ENCODE assay signal across 8 cellular contexts in the genomic region with DNA sequence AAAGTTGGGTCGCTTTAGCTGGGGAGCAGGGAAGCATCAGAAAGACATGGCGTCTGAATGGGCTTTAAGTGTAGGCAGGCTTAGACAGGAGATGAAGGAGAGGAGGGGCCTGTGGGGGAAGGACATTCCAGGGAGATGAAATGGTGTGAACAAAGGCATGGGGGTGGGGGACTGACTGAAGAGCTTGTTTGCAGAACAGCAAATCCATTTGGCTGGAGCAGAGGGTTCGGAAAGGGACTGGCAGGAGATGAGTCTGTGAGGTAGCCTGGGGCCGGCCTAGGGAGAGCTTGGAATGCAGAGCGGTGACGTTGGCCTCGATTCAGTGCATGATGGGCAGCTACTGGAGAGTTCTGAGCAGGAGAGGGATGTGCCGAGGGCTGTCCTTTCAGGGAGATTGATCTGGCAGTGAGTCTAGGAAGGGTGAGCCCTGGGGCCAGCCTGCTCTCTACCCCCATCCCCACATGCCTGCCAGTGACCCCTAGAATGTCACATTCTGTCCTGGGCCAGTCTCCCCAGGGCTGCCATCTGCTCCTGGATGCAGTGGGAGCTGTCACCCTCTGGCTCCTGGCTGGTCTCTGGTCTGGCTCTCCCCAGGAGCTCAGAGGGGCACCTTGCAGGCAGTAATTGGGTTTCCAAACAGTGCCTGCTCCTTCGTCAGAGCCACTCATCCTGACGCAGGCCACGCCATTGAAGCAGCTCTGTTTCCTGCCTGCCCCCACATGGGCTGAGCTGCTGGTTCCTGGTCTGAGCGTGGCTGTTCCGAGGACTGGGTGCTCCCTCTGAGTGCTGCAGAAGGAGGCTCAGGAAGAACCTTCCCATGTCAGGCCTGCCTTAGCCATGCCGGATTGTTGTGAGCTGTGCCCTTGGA. TPM values are rescaled to one million over a fixed set of nuclear protein-coding genes. Genes with fewer than 3 reads are reported as not detected.
DNase-seq lines count a peak whose midpoint lies in the region; ATAC-seq and TF ChIP-seq lines count a peak whose summit lies in the region.

No MANE protein-coding gene starts in this region.

- H3K9me3 ChIP-seq in hepatocyte (ENCODE audit: low read depth) = no peaks in the 10 kb centered on the region
- no peaks in the 10 kb centered on the region for H3K9me3 ChIP-seq in sigmoid colon

- H3K4me3 Mint-ChIP-seq in naive thymus-derived CD8-positive, alpha-beta T cell = no peak overlapping the region

- no peak for TF ChIP-seq CTCF in astrocyte of the spinal cord (IDR thresholded peaks at IDR 0.05; ENCODE audit: low read depth, low read length)
- no peak for TF ChIP-seq CTCF in hepatocyte (IDR thresholded peaks at IDR 0.05; ENCODE audit: poor library complexity)
- no peak for TF ChIP-seq CTCF in sigmoid colon (IDR thresholded peaks at IDR 0.05)

- H4K20me1 ChIP-seq in hepatocyte (ENCODE audit: insufficient read depth, poor library complexity, severe bottlenecking) = no peaks in the 10 kb centered on the region

- peak overlapping the region; percentile 58 for H3K4me2 ChIP-seq in hepatocyte

- H3K9me3 Mint-ChIP-seq in naive thymus-derived CD8-positive, alpha-beta T cell = no peaks in the 10 kb centered on the region

- 50% methylated on average over 14 of the region's 14 CpGs for WGBS in hepatocyte (ENCODE audit: low lambda C conversion rate, missing lambda C conversion rate)
- 75 to 83% methylated on average over 14 of the region's 14 CpGs for WGBS in sigmoid colon, 2 donors

- H3K27me3 ChIP-seq in hepatocyte = no peaks in the 10 kb centered on the region
- no peaks in the 10 kb centered on the region for H3K27me3 ChIP-seq in sigmoid colon

- ATAC-seq in GM19463 (IDR thresholded peaks at IDR 0.05; ENCODE audit: unreplicated experiment) (no peak), HG03354 (IDR thresholded peaks at IDR 0.05; ENCODE audit: poor library complexity, severe bottlenecking, unreplicated experiment) (no peak)
- no peak for ATAC-seq in naive thymus-derived CD8-positive, alpha-beta T cell

- no peaks in the 10 kb centered on the region for H3K9me2 ChIP-seq in hepatocyte (replicated peaks; ENCODE audit: insufficient read depth)

- H3K4me3 ChIP-seq in astrocyte of the spinal cord (ENCODE audit: low read depth, low read length) (no peak overlapping the region), hepatocyte (no peak overlapping the region), sigmoid colon (no peak overlapping the region)

- POLR2A ChIA-PET in naive thymus-derived CD8-positive, alpha-beta T cell (lab: Charles Lee) = interaction anchor here (0.6 to 7.6 kb wide), 5 partner anchors 14 to 359 kb away, joined by 3 to 65 read pairs (median 3); no protein-coding TSS in a partner anchor

- intact Hi-C loops in sigmoid colon (cut with DNase I) = loop anchor here (2.0 to 10.0 kb wide), 6 partner anchors 23 to 363 kb away; a partner anchor contains a TSS

- H3K27ac Mint-ChIP-seq in naive thymus-derived CD8-positive, alpha-beta T cell = peak overlapping the region in 1 of 10 donors; percentile 20

- DNase-seq in HS-5 (ENCODE audit: low read depth) (peak; percentile 94), astrocyte of the spinal cord (ENCODE audit: low read depth, low spot score) (peak; percentile 98), hepatocyte (ENCODE audit: low spot score) (peak; percentile 94), sigmoid colon (peak; percentile 95), AML-193 (lab: John Stamatoyannopoulos, UW) (no peak)
- DNase-seq in naive thymus-derived CD8-positive, alpha-beta T cell = no peak

- H3K27me3 Mint-ChIP-seq in naive thymus-derived CD8-positive, alpha-beta T cell = no peaks in the 10 kb centered on the region

- TF ChIP-seq EP300 in sigmoid colon (IDR thresholded peaks at IDR 0.05) = peak in 2 of 4 donors; percentile 10 to 16

- peak overlapping the region; percentile 100 for H3K27ac ChIP-seq in hepatocyte
- peak overlapping the region; percentile 84 to 96 (median 92) for H3K27ac ChIP-seq in sigmoid colon

- peaks cover 0 to 69% (median 1%) of the 10 kb centered on the region in 3 donors for H3K36me3 Mint-ChIP-seq in naive thymus-derived CD8-positive, alpha-beta T cell

- H2AFZ ChIP-seq in hepatocyte = no peak overlapping the region

- no peaks in the 10 kb centered on the region for H3K36me3 ChIP-seq in hepatocyte (replicated peaks; ENCODE audit: insufficient read depth, low read depth)
- peaks cover 8 to 72% (median 30%) of the 10 kb centered on the region in 4 donors for H3K36me3 ChIP-seq in sigmoid colon

- in situ Hi-C loops in astrocyte of the spinal cord (cut with HindIII; ENCODE audit: low sequenced_read_pairs) = no loop called here

- no peak for TF ChIP-seq POLR2A in sigmoid colon (IDR thresholded peaks at IDR 0.05)

- no peaks in the 10 kb centered on the region for H3K79me2 ChIP-seq in hepatocyte

- H3K4me1 ChIP-seq in hepatocyte (ENCODE audit: insufficient read depth) (peaks cover 31% of the 10 kb centered on the region), sigmoid colon (peaks cover 2 to 47% (median 46%) of the 10 kb centered on the region in 4 donors)

- peaks cover 3 to 13% (median 5%) of the 10 kb centered on the region in 4 donors for H3K4me1 Mint-ChIP-seq in naive thymus-derived CD8-positive, alpha-beta T cell

RNA-seq across cellular contexts. Expression of a gene that starts 22.3 kb away (rescaled TPM):
- total RNA-seq in hepatocyte (29.7 and 38.0 TPM in 2 replicates), sigmoid colon (10 to 100 TPM; 18.9 to 20.9 (median 19.6) TPM)
- polyA plus RNA-seq in hepatocyte (55.3 and 57.1 TPM in 2 replicates), sigmoid colon (10 to 100 TPM; 15.7 to 46.9 (median 21.0) TPM)
- 10 to 100 TPM; 42.5 to 44.0 TPM for total RNA-seq in naive thymus-derived CD8-positive, alpha-beta T cell
- polyA plus RNA-seq in naive thymus-derived CD8-positive, alpha-beta T cell = 10 to 100 TPM; 54.1 to 57.1 (median 56.9) TPM

RNA-seq across cellular contexts. Expression of a gene that starts 42.2 kb away (rescaled TPM):
- 10.6 and 12.1 TPM in 2 replicates for total RNA-seq in hepatocyte
- 21.7 and 26.2 TPM in 2 replicates for polyA plus RNA-seq in hepatocyte
- total RNA-seq in sigmoid colon = 1 to 10 TPM in 1 of 4 donors, under 1 TPM in 2, not detected in 1; 0.54 to 1.5 (median 0.55) TPM
- 10 to 100 TPM in 1 of 3 donors, 1 to 10 TPM in 2; 3.2 to 25.9 (median 9.0) TPM for polyA plus RNA-seq in sigmoid colon
- 100 to 1,000 TPM; 125 to 135 TPM for total RNA-seq in naive thymus-derived CD8-positive, alpha-beta T cell
- polyA plus RNA-seq in naive thymus-derived CD8-positive, alpha-beta T cell = 10 to 100 TPM; 74.4 to 92.3 (median 91.9) TPM

Comparison
In these comparisons a context has a peak if more than half of its experiments do, and no peak if none do; other contexts are left out.
1. DNase-seq: peak in HS-5 (single experiment), astrocyte of the spinal cord (single experiment), hepatocyte (single experiment) and sigmoid colon (single experiment); none in AML-193 (0 of 2) and naive thymus-derived CD8-positive, alpha-beta T cell (0 of 10).